In genomic region chr17:1736348-1737281, GRCh38 we compare ENCODE assay signal across 1 cellular context.
TF ChIP-seq lines count a peak whose summit lies in the region.

No MANE protein-coding gene starts in this region.

TF ChIP-seq in H1, 55 proteins besides CTCF, POLR2A, EP300 and RAD21 (continued from another document):
- TF ChIP-seq RFX5 (IDR thresholded peaks at IDR 0.05; ENCODE audit: borderline replicate concordance, low read depth, low read length) (no peak), KDM5A (IDR thresholded peaks at IDR 0.05; ENCODE audit: low read length) (no peak), POU5F1 (IDR thresholded peaks at IDR 0.05; ENCODE audit: low read depth, low read length) (no peak), BRCA1 (IDR thresholded peaks at IDR 0.05; ENCODE audit: low read depth, low read length) (no peak), SP2 (IDR thresholded peaks at IDR 0.05; ENCODE audit: low read length) (no peak), SP1 (IDR thresholded peaks at IDR 0.05; ENCODE audit: low read depth, low read length) (no peak), RXRA (IDR thresholded peaks at IDR 0.05; ENCODE audit: insufficient read depth, low read depth, low read length) (no peak), CBX5 (IDR thresholded peaks at IDR 0.05; ENCODE audit: low read depth, low read length) (no peak), CHD1 (IDR thresholded peaks at IDR 0.05; ENCODE audit: low read depth, low read length) (no peak), KDM4A (IDR thresholded peaks at IDR 0.05; ENCODE audit: low read depth, low read length, severe bottlenecking) (no peak), BACH1 (IDR thresholded peaks at IDR 0.05; ENCODE audit: low read length) (no peak), RNF2 (IDR thresholded peaks at IDR 0.05; ENCODE audit: borderline replicate concordance, low read depth, low read length, missing control alignments, poor library complexity, severe bottlenecking) (no peak), NRF1 (IDR thresholded peaks at IDR 0.05; ENCODE audit: low read depth, low read length) (no peak)
- TF ChIP-seq, protein P1, sequence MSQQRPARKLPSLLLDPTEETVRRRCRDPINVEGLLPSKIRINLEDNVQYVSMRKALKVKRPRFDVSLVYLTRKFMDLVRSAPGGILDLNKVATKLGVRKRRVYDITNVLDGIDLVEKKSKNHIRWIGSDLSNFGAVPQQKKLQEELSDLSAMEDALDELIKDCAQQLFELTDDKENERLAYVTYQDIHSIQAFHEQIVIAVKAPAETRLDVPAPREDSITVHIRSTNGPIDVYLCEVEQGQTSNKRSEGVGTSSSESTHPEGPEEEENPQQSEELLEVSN (IDR thresholded peaks at IDR 0.05), result no peak
- TF ChIP-seq, protein P2, sequence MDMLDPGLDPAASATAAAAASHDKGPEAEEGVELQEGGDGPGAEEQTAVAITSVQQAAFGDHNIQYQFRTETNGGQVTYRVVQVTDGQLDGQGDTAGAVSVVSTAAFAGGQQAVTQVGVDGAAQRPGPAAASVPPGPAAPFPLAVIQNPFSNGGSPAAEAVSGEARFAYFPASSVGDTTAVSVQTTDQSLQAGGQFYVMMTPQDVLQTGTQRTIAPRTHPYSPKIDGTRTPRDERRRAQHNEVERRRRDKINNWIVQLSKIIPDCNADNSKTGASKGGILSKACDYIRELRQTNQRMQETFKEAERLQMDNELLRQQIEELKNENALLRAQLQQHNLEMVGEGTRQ (IDR thresholded peaks at IDR 0.05; ENCODE audit: low read length), result no peak
TF ChIP-seq in H1: peak in this region for 0.
